In the genomic region with DNA sequence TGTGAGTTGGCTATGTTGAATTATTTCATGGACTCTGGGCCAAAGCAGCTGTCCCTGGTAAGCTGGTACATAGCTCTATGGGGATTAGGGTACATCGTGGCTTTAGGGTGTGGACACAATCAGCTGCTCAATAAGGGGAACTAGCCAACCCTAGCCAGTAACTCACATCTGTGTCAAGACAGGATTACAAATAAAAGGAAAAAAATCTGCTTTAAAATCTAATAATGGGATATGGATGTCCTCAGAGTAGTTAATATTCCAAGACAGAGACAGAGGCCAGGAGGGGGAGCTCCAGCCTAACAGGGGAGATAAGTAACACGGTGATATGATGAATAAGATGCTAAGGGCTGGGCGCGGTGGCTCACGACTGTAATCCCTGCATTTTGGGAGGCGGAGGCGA, we compare ENCODE assay signal across 8 cellular contexts. TPM values are rescaled to one million over a fixed set of nuclear protein-coding genes. Genes with fewer than 3 reads are reported as not detected.
DNase-seq lines count a peak whose midpoint lies in the region; ATAC-seq and TF ChIP-seq lines count a peak whose summit lies in the region.

No MANE protein-coding gene starts in this region.

- TF ChIP-seq CTCF in activated CD8-positive, alpha-beta T cell treated with anti-CD3 and anti-CD28 coated beads for 36 hours (IDR thresholded peaks at IDR 0.05): peak; percentile 70
- TF ChIP-seq CTCF in esophagus squamous epithelium (IDR thresholded peaks at IDR 0.05) (peak in 5 of 6 experiments; percentile 28 to 53 (median 32)), ovary (IDR thresholded peaks at IDR 0.05) (peak in 1 of 3 donors; percentile 17)

- H3K4me1 ChIP-seq in esophagus squamous epithelium: no peaks in the 10 kb centered on the region
- no peaks in the 10 kb centered on the region for H3K4me1 ChIP-seq in ovary (ENCODE audit: insufficient read depth)

- intact Hi-C loops in activated CD8-positive, alpha-beta T cell treated with anti-CD3 and anti-CD28 coated beads for 36 hours (cut with micrococcal nuclease): loop anchor here (10.0 kb wide), 1 partner anchor 497 kb away; no protein-coding TSS in a partner anchor
- intact Hi-C loops in esophagus squamous epithelium (cut with DNase I) (no loop called here), ovary (cut with DNase I) (no loop called here)

- no peak overlapping the region for H3K4me3 Mint-ChIP-seq in activated CD8-positive, alpha-beta T cell treated with anti-CD3 and anti-CD28 coated beads for 36 hours

- POLR2A ChIA-PET in activated CD8-positive, alpha-beta T cell treated with anti-CD3 and anti-CD28 coated beads for 36 hours (lab: Charles Lee): no interaction called here

- no peak overlapping the region for H3K27ac Mint-ChIP-seq in activated CD8-positive, alpha-beta T cell treated with anti-CD3 and anti-CD28 coated beads for 36 hours

- H3K36me3 ChIP-seq in esophagus squamous epithelium (no peaks in the 10 kb centered on the region), ovary (no peaks in the 10 kb centered on the region)

- no peaks in the 10 kb centered on the region for H3K9me3 Mint-ChIP-seq in activated CD8-positive, alpha-beta T cell treated with anti-CD3 and anti-CD28 coated beads for 36 hours

- no peaks in the 10 kb centered on the region for H3K36me3 Mint-ChIP-seq in activated CD8-positive, alpha-beta T cell treated with anti-CD3 and anti-CD28 coated beads for 36 hours (ENCODE audit: low read depth)

- H3K9me3 ChIP-seq in esophagus squamous epithelium (no peaks in the 10 kb centered on the region), ovary (no peaks in the 10 kb centered on the region)

- no peaks in the 10 kb centered on the region for H3K27me3 Mint-ChIP-seq in activated CD8-positive, alpha-beta T cell treated with anti-CD3 and anti-CD28 coated beads for 36 hours

- CTCF ChIA-PET in activated CD8-positive, alpha-beta T cell treated with anti-CD3 and anti-CD28 coated beads for 36 hours (lab: Charles Lee): interaction anchor here (0.9 to 1.4 kb wide), 4 partner anchors 11 to 502 kb away, joined by 3 to 9 read pairs (median 4); no protein-coding TSS in a partner anchor

- DNase-seq in GM04504 (ENCODE audit: low read depth) (peak; percentile 28), NCI-H2171 (lab: John Stamatoyannopoulos, UW) (peak; percentile 11), esophagus squamous epithelium (lab: John Stamatoyannopoulos, UW) (no peak), ovary (peak in 4 of 5 donors; percentile 32 to 66 (median 54)), SW 1271 (lab: John Stamatoyannopoulos, UW) (no peak), 8988T (no peak)
- peak; percentile 85 for DNase-seq in activated CD8-positive, alpha-beta T cell treated with anti-CD3 and anti-CD28 coated beads for 36 hours

- no peaks in the 10 kb centered on the region for H3K27me3 ChIP-seq in esophagus squamous epithelium
- H3K27me3 ChIP-seq in ovary: no peaks in the 10 kb centered on the region

- no peak overlapping the region for H3K27ac ChIP-seq in esophagus squamous epithelium
- H3K27ac ChIP-seq in ovary: no peak overlapping the region

- H3K4me3 ChIP-seq in esophagus squamous epithelium (no peak overlapping the region), ovary (no peak overlapping the region)

- no peak for TF ChIP-seq EP300 in ovary (IDR thresholded peaks at IDR 0.05)

- peak; percentile 88 for ATAC-seq in activated CD8-positive, alpha-beta T cell treated with anti-CD3 and anti-CD28 coated beads for 36 hours
- ATAC-seq in HG02970 (IDR thresholded peaks at IDR 0.05; ENCODE audit: low FRiP score, unreplicated experiment): no peak

- no peak for TF ChIP-seq POLR2A in esophagus squamous epithelium (IDR thresholded peaks at IDR 0.05)
- no peak for TF ChIP-seq POLR2A in ovary (IDR thresholded peaks at IDR 0.05)

- 17 to 21% methylated on average over 7 of the region's 7 CpGs for WGBS in esophagus squamous epithelium, 2 donors
- 21 to 31% (median 21%) methylated on average over 7 of the region's 7 CpGs for WGBS in ovary, 3 donors

- H3K4me1 Mint-ChIP-seq in activated CD8-positive, alpha-beta T cell treated with anti-CD3 and anti-CD28 coated beads for 36 hours (ENCODE audit: low read depth): no peaks in the 10 kb centered on the region

RNA-seq across cellular contexts. Expression of gene ZNF766, which starts 21.1 kb away (rescaled TPM):
- total RNA-seq in activated CD8-positive, alpha-beta T cell treated with anti-CD3 and anti-CD28 coated beads for 36 hours: 10 to 100 TPM; 30.7 to 32.9 TPM
- total RNA-seq in esophagus squamous epithelium: 1 to 10 TPM; 2.5 to 8.4 (median 3.9) TPM
- total RNA-seq in ovary: 10 to 100 TPM in 5 of 7 donors, 1 to 10 TPM in 2; 5.2 to 26.4 (median 19.8) TPM
- polyA plus RNA-seq in ovary: 10 to 100 TPM; 10.1 to 24.3 TPM

RNA-seq across cellular contexts. Expression of gene ZNF480, which starts 48.7 kb away (rescaled TPM):
- total RNA-seq in activated CD8-positive, alpha-beta T cell treated with anti-CD3 and anti-CD28 coated beads for 36 hours: 1 to 10 TPM; 2.6 to 3.2 TPM
- total RNA-seq in esophagus squamous epithelium: 1 to 10 TPM; 4.8 to 9.2 (median 6.8) TPM
- 10 to 100 TPM in 5 of 7 donors, 1 to 10 TPM in 2; 5.1 to 16.8 (median 14.4) TPM for total RNA-seq in ovary
- 1 to 10 TPM; 4.5 to 8.3 TPM for polyA plus RNA-seq in ovary

RNA-seq across cellular contexts. Expression of gene PPP2R1A, which starts 58.4 kb away (rescaled TPM):
- total RNA-seq in activated CD8-positive, alpha-beta T cell treated with anti-CD3 and anti-CD28 coated beads for 36 hours: 100 to 1,000 TPM; 236 to 237 TPM
- total RNA-seq in esophagus squamous epithelium (100 to 1,000 TPM; 126 to 225 (median 152) TPM), ovary (100 to 1,000 TPM; 133 to 408 (median 303) TPM)
- 100 to 1,000 TPM; 127 to 238 TPM for polyA plus RNA-seq in ovary

Comparison
In these comparisons a context has a peak if more than half of its experiments do, and no peak if none do; other contexts are left out.
1. DNase-seq: peak in GM04504 (single experiment), NCI-H2171 (single experiment), activated CD8-positive, alpha-beta T cell treated with anti-CD3 and anti-CD28 coated beads for 36 hours (single experiment) and ovary (4 of 5); none in esophagus squamous epithelium (single experiment), SW 1271 (0 of 2) and 8988T (single experiment).